8 cellular contexts compared by ENCODE assay signal in genomic region chr1:230066036-230066435, GRCh38. TPM values are rescaled to one million over a fixed set of nuclear protein-coding genes. Genes with fewer than 3 reads are reported as not detected.
DNase-seq lines count a peak whose midpoint lies in the region; ATAC-seq, FAIRE-seq and TF ChIP-seq lines count a peak whose summit lies in the region.

No MANE protein-coding gene starts in this region.

- TF ChIP-seq CTCF in pancreas (IDR thresholded peaks at IDR 0.05): no peak

- DNase-seq in NCI-H2227 treated with DMSO at 0.1 percent for 48 hours (lab: John Stamatoyannopoulos, UW) (peak; percentile 4), pancreas (no peak)
- no peak for DNase-seq in effector memory CD4-positive, alpha-beta T cell

- peak overlapping the region; percentile 89; the same call in 1 of the 2 replicates for H3K9ac ChIP-seq in ES-I3 (ENCODE audit: low read depth, low read length)

- H3K27ac ChIP-seq in effector memory CD4-positive, alpha-beta T cell (ENCODE audit: insufficient read depth, low read length, poor library complexity, severe bottlenecking): peak overlapping the region; percentile 73
- peak overlapping the region; percentile 57 to 90 (median 80) for H3K27ac ChIP-seq in pancreas

- 13% methylated on average over 8 of the region's 8 CpGs for WGBS in pancreas, 2 donors

- no peaks in the 10 kb centered on the region for H3K27me3 ChIP-seq in effector memory CD4-positive, alpha-beta T cell (replicated peaks; ENCODE audit: control insufficient read depth, insufficient read depth, low read length, poor library complexity, severe bottlenecking)
- H3K27me3 ChIP-seq in pancreas: no peaks in the 10 kb centered on the region

- H3K36me3 ChIP-seq in ES-I3 (ENCODE audit: insufficient read depth, low read length): no peaks in the 10 kb centered on the region
- H3K36me3 ChIP-seq in effector memory CD4-positive, alpha-beta T cell (ENCODE audit: control insufficient read depth, insufficient read depth, low read length): no peaks in the 10 kb centered on the region
- no peaks in the 10 kb centered on the region for H3K36me3 ChIP-seq in pancreas

- intact Hi-C loops in pancreas (cut with DNase I): no loop called here

- no peak for FAIRE-seq in pancreas (lab: Jason Lieb, UNC)

- H3K4me1 ChIP-seq in ES-I3 (ENCODE audit: insufficient read depth, low read length) (peaks cover 9% of the 10 kb centered on the region), pancreas (peaks cover 9 to 20% (median 10%) of the 10 kb centered on the region in 3 donors)
- peaks cover 13% of the 10 kb centered on the region for H3K4me1 ChIP-seq in effector memory CD4-positive, alpha-beta T cell (ENCODE audit: control insufficient read depth, insufficient read depth, low read length, poor library complexity, severe bottlenecking)

- H3K9me3 ChIP-seq in ES-I3 (ENCODE audit: control insufficient read depth, insufficient read depth, low read length): peaks cover 3% of the 10 kb centered on the region; the same call in 1 of the 2 replicates
- no peaks in the 10 kb centered on the region for H3K9me3 ChIP-seq in effector memory CD4-positive, alpha-beta T cell (ENCODE audit: control insufficient read depth, low read length)
- H3K9me3 ChIP-seq in pancreas: no peaks in the 10 kb centered on the region

- no peak for ATAC-seq in pancreas
- ATAC-seq in HG02642 (IDR thresholded peaks at IDR 0.05; ENCODE audit: poor library complexity, unreplicated experiment): no peak
- no peak for ATAC-seq in HG02571 (IDR thresholded peaks at IDR 0.05; ENCODE audit: unreplicated experiment)
- ATAC-seq in HG02884 (IDR thresholded peaks at IDR 0.05; ENCODE audit: unreplicated experiment): no peak
- no peak for ATAC-seq in HG02798 (IDR thresholded peaks at IDR 0.05; ENCODE audit: poor library complexity, unreplicated experiment)

- peak overlapping the region; percentile 65 for H3K4me3 ChIP-seq in effector memory CD4-positive, alpha-beta T cell (ENCODE audit: insufficient read depth, low read depth, low read length, poor library complexity, severe bottlenecking)
- H3K4me3 ChIP-seq in pancreas: peak overlapping the region; percentile 8 to 88 (median 36)

RNA-seq across cellular contexts. Expression of gene GALNT2, which starts 1.0 kb away (rescaled TPM):
- 100 to 1,000 TPM in 1 of 6 donors, 10 to 100 TPM in 5; 50.7 to 118 (median 71.3) TPM for total RNA-seq in pancreas
- 10 to 100 TPM; 18.3 to 24.2 TPM for polyA plus RNA-seq in pancreas
